In the genomic region with DNA sequence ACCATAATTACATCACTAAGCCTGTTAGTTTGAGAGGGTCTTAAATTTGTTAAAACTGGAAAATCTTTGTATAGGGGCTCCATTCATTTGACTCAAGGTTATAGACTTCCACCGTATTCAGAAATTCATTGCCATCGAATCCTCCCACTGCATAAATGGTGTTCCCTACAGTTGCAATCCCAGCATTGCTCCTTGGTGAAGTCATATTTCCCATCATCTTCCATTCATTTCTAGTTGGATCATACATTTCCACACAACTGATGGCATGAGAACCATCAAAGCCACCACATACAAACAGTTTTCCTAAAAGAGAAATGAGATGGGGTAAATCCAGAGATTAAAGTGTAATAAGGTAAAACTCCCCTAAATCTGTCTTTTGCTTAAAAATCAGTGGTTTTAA, we compare ENCODE assay signal across 1 cellular context.
A peak's percentile ranks its signal among the peaks of the same experiment; 100 is the strongest.
TF ChIP-seq lines count a peak whose summit lies in the region.

No MANE protein-coding gene starts in this region.

TF ChIP-seq in IMR-90, 13 proteins besides CTCF, POLR2A, EP300 and RAD21:
- peak; percentile 30; the same call in 1 of the 2 replicates for TF ChIP-seq CEBPB (IDR thresholded peaks at IDR 0.05; ENCODE audit: low read depth, low read length)
- no peak for TF ChIP-seq FOS (IDR thresholded peaks at IDR 0.05; ENCODE audit: low read depth, low read length)
